10 cellular contexts compared by ENCODE assay signal in genomic region chr10:73759512-73760115, GRCh38. TPM values are rescaled to one million over a fixed set of nuclear protein-coding genes. Genes with fewer than 3 reads are reported as not detected.
DNase-seq lines count a peak whose midpoint lies in the region; ATAC-seq lines count a peak whose summit lies in the region.
"Had no signal": no experiment of that assay in that cellular context is flagged by ENCODE, and none has a peak within 500 bp of the region (broad histone marks: within the 10 kb centered on the region; RNA-seq: fewer than 3 reads in every experiment).

No MANE protein-coding gene starts in this region.

- DNase-seq in ELF-1 (ENCODE audit: low read depth, low spot score) (peak; percentile 34), NCI-H128 (lab: John Stamatoyannopoulos, UW; ENCODE audit: unreplicated experiment) (peak; percentile 26), memory B cell (ENCODE audit: low spot score in 2 of 2) (no peak), DMS114 treated with DMSO at 0.1 percent for 48 hours (lab: John Stamatoyannopoulos, UW; ENCODE audit: unreplicated experiment) (no peak), HUDEP-2 (lab: John Stamatoyannopoulos, UW; ENCODE audit: unreplicated experiment in 76 of 76) (no peak)
- no peak for DNase-seq in activated T-cell treated with anti-CD3 and anti-CD28 coated beads, Interleukin-2, amount 50 U/mL, for 4 hours
- DNase-seq: HFFc6, MV-4-11 had no signal

- ATAC-seq in activated T-cell treated with anti-CD3 and anti-CD28 coated beads, Interleukin-2, amount 50 U/mL, for 4 hours, result peak; percentile 58 to 67
- ATAC-seq in memory B cell (ENCODE audit: low read depth) (peak; percentile 63), HG03135 (IDR thresholded peaks at IDR 0.05; ENCODE audit: unreplicated experiment) (no peak), GM18909 (IDR thresholded peaks at IDR 0.05; ENCODE audit: poor library complexity, unreplicated experiment) (no peak)

- no peaks in the 10 kb centered on the region for H3K9me3 Mint-ChIP-seq in activated T-cell treated with anti-CD3 and anti-CD28 coated beads, Interleukin-2, amount 50 U/mL, for 4 hours
- H3K9me3 Mint-ChIP-seq in memory B cell, result no peaks in the 10 kb centered on the region
- H3K9me3 Mint-ChIP-seq: HFFc6 had no signal

- peaks cover 65% of the 10 kb centered on the region for H3K4me1 Mint-ChIP-seq in activated T-cell treated with anti-CD3 and anti-CD28 coated beads, Interleukin-2, amount 50 U/mL, for 4 hours (ENCODE audit: low read depth)
- H3K4me1 Mint-ChIP-seq in memory B cell, result peaks cover 19% of the 10 kb centered on the region

- H3K27ac Mint-ChIP-seq in memory B cell, result peak overlapping the region; percentile 77
- H3K27ac Mint-ChIP-seq: HFFc6 had no signal

- H3K4me3 Mint-ChIP-seq in activated T-cell treated with anti-CD3 and anti-CD28 coated beads, Interleukin-2, amount 50 U/mL, for 4 hours, result peak overlapping the region; percentile 9
- no peak overlapping the region for H3K4me3 Mint-ChIP-seq in memory B cell
- H3K4me3 Mint-ChIP-seq: HFFc6 had no signal

- H3K27me3 Mint-ChIP-seq in activated T-cell treated with anti-CD3 and anti-CD28 coated beads, Interleukin-2, amount 50 U/mL, for 4 hours (ENCODE audit: low read depth), result no peaks in the 10 kb centered on the region
- no peaks in the 10 kb centered on the region for H3K27me3 Mint-ChIP-seq in memory B cell

- H3K36me3 Mint-ChIP-seq in activated T-cell treated with anti-CD3 and anti-CD28 coated beads, Interleukin-2, amount 50 U/mL, for 4 hours (ENCODE audit: insufficient read depth), result peaks cover 47% of the 10 kb centered on the region
- peaks cover 35% of the 10 kb centered on the region for H3K36me3 Mint-ChIP-seq in memory B cell

RNA-seq across cellular contexts. Expression of gene SEC24C, which starts 15.4 kb away (rescaled TPM):
- total RNA-seq in activated T-cell treated with anti-CD3 and anti-CD28 coated beads, Interleukin-2, amount 50 U/mL, for 4 hours, result 100 to 1,000 TPM; 101 to 109 (median 107) TPM

RNA-seq across cellular contexts. Expression of gene CHCHD1, which starts 22.2 kb away (rescaled TPM):
- 10 to 100 TPM; 34.7 to 35.9 (median 35.9) TPM for total RNA-seq in activated T-cell treated with anti-CD3 and anti-CD28 coated beads, Interleukin-2, amount 50 U/mL, for 4 hours

RNA-seq across cellular contexts. Expression of gene ZSWIM8, which starts 25.8 kb away (rescaled TPM):
- 10 to 100 TPM; 31.3 to 41.2 (median 40.5) TPM for total RNA-seq in activated T-cell treated with anti-CD3 and anti-CD28 coated beads, Interleukin-2, amount 50 U/mL, for 4 hours

RNA-seq across cellular contexts. Expression of gene NDST2, which starts 51.8 kb away (rescaled TPM):
- total RNA-seq in activated T-cell treated with anti-CD3 and anti-CD28 coated beads, Interleukin-2, amount 50 U/mL, for 4 hours, result 10 to 100 TPM; 51.1 to 67.1 (median 58.7) TPM

Comparison
In these comparisons a context has a peak if more than half of its experiments do, and no peak if none do; other contexts are left out.
1. DNase-seq: peak in ELF-1 (single experiment) and NCI-H128 (single experiment); none in activated T-cell treated with anti-CD3 and anti-CD28 coated beads, Interleukin-2, amount 50 U/mL, for 4 hours (single experiment), memory B cell (0 of 2), DMS114 treated with DMSO at 0.1 percent for 48 hours (single experiment) and HUDEP-2 (0 of 76).
2. ATAC-seq: peak in activated T-cell treated with anti-CD3 and anti-CD28 coated beads, Interleukin-2, amount 50 U/mL, for 4 hours (2 of 2) and memory B cell (single experiment); none in HG03135 (single experiment) and GM18909 (single experiment).